Comparison of ENCODE assay signal across 7 cellular contexts in the genomic region with DNA sequence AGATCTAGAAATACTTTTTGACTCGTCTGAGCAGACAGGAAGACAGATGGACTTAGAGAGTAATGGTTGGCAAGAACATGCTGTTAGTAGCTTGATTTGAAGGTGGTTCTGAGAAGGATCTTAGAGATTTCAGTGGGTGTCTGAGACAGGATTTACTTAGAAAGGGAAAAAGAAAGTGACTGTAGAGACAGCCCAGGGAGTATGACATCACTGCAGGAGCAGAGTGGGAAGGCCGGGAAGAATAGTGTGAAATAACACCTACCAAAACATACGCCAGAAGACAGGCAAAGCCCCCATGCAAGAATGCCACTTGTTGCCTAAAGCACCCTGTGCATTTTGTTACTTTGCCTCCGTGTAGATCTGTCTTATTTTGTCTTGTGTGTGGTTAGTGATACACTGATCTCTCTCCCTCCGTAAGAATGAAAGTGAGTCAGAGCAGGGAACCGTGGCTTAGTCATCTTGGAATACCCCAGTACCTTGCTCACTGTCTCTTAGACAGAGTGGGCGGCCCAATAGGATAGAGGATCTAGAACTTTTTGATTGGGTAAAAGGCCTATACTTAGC.
DNase-seq lines count a peak whose midpoint lies in the region; ATAC-seq and TF ChIP-seq lines count a peak whose summit lies in the region.

No MANE protein-coding gene starts in this region.

- H3K4me3 ChIP-seq in NT2/D1 (ENCODE audit: insufficient read length, low read depth) (no peak overlapping the region), brain microvascular endothelial cell (ENCODE audit: low read depth, low read length) (peak overlapping the region; percentile 50), lower lobe of right lung (peak overlapping the region; percentile 27)

- intact Hi-C loops in lower lobe of right lung (cut with DNase I): no loop called here

- DNase-seq in NT2/D1 (ENCODE audit: low read depth, low spot score) (peak; percentile 6), brain microvascular endothelial cell (peak; percentile 98), lower lobe of right lung (no peak), midbrain (lab: John Stamatoyannopoulos, UW) (no peak)
- DNase-seq in stimulated activated CD8-positive, alpha-beta memory T cell treated with anti-CD3 and anti-CD28 coated beads, Interleukin-12 subunit alpha, Interleukin-12 subunit beta, amount 100 ng/mL, for 24 hours (ENCODE audit: extremely low read depth): peak; percentile 22

- H3K36me3 ChIP-seq in NT2/D1 (ENCODE audit: insufficient read depth, insufficient read length, low read length): no peaks in the 10 kb centered on the region
- H3K36me3 ChIP-seq in brain microvascular endothelial cell (replicated peaks): no peaks in the 10 kb centered on the region
- no peaks in the 10 kb centered on the region for H3K36me3 ChIP-seq in lower lobe of right lung

- no peak overlapping the region for H3K9ac ChIP-seq in NT2/D1 (ENCODE audit: insufficient read length, low read depth)

- H3K27me3 ChIP-seq in NT2/D1 (ENCODE audit: insufficient read depth, insufficient read length) (no peaks in the 10 kb centered on the region), brain microvascular endothelial cell (replicated peaks) (no peaks in the 10 kb centered on the region), lower lobe of right lung (ENCODE audit: low read depth) (no peaks in the 10 kb centered on the region)

- ATAC-seq in GM21526 (IDR thresholded peaks at IDR 0.05; ENCODE audit: low FRiP score, unreplicated experiment): peak; percentile 85
- peak; percentile 71 to 79 for ATAC-seq in lower lobe of right lung
- ATAC-seq in HG02623 (IDR thresholded peaks at IDR 0.05; ENCODE audit: unreplicated experiment): no peak

- H3K4me1 ChIP-seq in NT2/D1 (ENCODE audit: insufficient read depth, insufficient read length): no peaks in the 10 kb centered on the region
- H3K4me1 ChIP-seq in lower lobe of right lung: no peaks in the 10 kb centered on the region

- H3K27ac ChIP-seq in brain microvascular endothelial cell (peak overlapping the region; percentile 95), lower lobe of right lung (peak overlapping the region; percentile 18)

- no peak for TF ChIP-seq CTCF in brain microvascular endothelial cell (IDR thresholded peaks at IDR 0.05; ENCODE audit: low read depth, low read length, missing control alignments)
- TF ChIP-seq CTCF in lower lobe of right lung (IDR thresholded peaks at IDR 0.05): no peak

- in situ Hi-C loops in brain microvascular endothelial cell (cut with HindIII; ENCODE audit: low pct_ligation_motif_present, low sequenced_read_pairs): no loop called here

- H3K9me3 ChIP-seq in NT2/D1 (ENCODE audit: insufficient read depth, low read length) (no peaks in the 10 kb centered on the region), lower lobe of right lung (no peaks in the 10 kb centered on the region)

Comparison
In these comparisons a context has a peak if more than half of its experiments do, and no peak if none do; other contexts are left out.
1. DNase-seq: peak in NT2/D1 (single experiment), brain microvascular endothelial cell (single experiment) and stimulated activated CD8-positive, alpha-beta memory T cell treated with anti-CD3 and anti-CD28 coated beads, Interleukin-12 subunit alpha, Interleukin-12 subunit beta, amount 100 ng/mL, for 24 hours (single experiment); none in lower lobe of right lung (single experiment) and midbrain (single experiment).